Comparison of ENCODE assay signal across 13 cellular contexts in genomic region chr4:76339364-76339763, GRCh38. TPM values are rescaled to one million over a fixed set of nuclear protein-coding genes. Genes with fewer than 3 reads are reported as not detected.
"Had no signal": no experiment of that assay in that cellular context is flagged by ENCODE, and none has a peak within 500 bp of the region (broad histone marks: within the 10 kb centered on the region; RNA-seq: fewer than 3 reads in every experiment).

No MANE protein-coding gene starts in this region.

- H3K27me3 ChIP-seq: cardiac muscle cell, dorsolateral prefrontal cortex, neural progenitor cell, sigmoid colon had no signal

- H3K9me3 ChIP-seq: left lung, sigmoid colon had no signal

- H3K27ac ChIP-seq: cardiac muscle cell, left lung, neural progenitor cell, sigmoid colon had no signal

- DNase-seq: activated naive CD4-positive, alpha-beta T cell treated with anti-CD3 and anti-CD28 coated beads for 36 hours; dorsolateral prefrontal cortex; erythroblast; hippocampal formation; kidney; left lung; mammary epithelial cell; naive B cell; sigmoid colon; T-helper 9 cell had no signal

- H3K4me3 ChIP-seq: cardiac muscle cell, left lung, neural progenitor cell, sigmoid colon had no signal

- H3K36me3 ChIP-seq: cardiac muscle cell, left lung, neural progenitor cell, sigmoid colon had no signal

- H2AFZ ChIP-seq: neural progenitor cell had no signal

- FAIRE-seq: kidney had no signal

- H3K4me2 ChIP-seq: neural progenitor cell had no signal

- H3K4me1 ChIP-seq: neural progenitor cell had no signal

- H3K9ac ChIP-seq: neural progenitor cell had no signal

RNA-seq across cellular contexts. Expression of gene STBD1, which starts 32.8 kb away (rescaled TPM):
- total RNA-seq: activated naive CD4-positive, alpha-beta T cell treated with anti-CD3 and anti-CD28 coated beads for 36 hours; mononuclear cell had no signal
